8 cellular contexts compared by ENCODE assay signal in the genomic region with DNA sequence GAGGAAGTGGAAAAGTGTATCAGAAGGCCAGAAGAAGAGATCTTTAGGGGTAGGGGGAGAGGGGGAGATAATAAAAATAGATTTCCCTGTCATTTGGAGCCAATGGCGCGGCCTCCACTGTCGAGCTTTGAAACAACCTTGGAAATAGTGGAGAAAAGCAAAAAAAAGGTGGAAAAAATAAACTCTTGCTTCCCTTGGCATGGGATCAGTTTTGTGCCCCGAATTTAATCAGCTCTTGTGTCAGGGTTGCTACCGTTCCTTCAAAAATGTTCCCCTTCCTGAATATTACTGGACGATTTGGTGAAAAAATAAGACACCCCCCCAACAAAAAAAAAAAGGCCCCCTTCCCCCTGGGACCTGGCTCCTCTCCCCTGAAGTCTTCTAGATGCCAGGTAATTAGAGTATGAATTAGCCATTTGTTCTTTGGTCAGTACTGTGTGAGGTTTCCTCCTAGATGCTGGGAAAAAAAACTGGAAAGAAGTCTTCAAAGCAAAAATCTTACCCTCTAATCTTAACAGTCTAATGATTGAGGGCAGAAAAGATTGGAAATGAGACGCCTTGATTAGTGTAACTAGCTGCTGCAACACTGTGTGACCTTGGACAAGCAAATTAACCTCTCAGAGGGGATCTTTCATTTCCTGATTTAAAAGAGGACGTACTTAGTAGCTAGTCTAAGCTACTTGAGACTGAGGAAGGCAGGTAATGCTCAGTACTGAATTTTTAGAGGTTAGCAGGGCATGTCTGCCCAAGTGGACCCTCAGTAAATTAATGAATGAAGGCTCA. TPM values are rescaled to one million over a fixed set of nuclear protein-coding genes. Genes with fewer than 3 reads are reported as not detected.
DNase-seq lines count a peak whose midpoint lies in the region; ATAC-seq lines count a peak whose summit lies in the region.

No MANE protein-coding gene starts in this region.

- in situ Hi-C loops in KBM-7 (cut with MboI; ENCODE audit: low pct_unique_long_range_greater_than_20kb, low sequenced_read_pairs) (no loop called here), SK-MEL-5 (cut with HindIII; ENCODE audit: low pct_unique_long_range_greater_than_20kb, low sequenced_read_pairs) (no loop called here)

- H3K27me3 Mint-ChIP-seq in effector memory CD8-positive, alpha-beta T cell, result no peaks in the 10 kb centered on the region

- H3K27ac Mint-ChIP-seq in effector memory CD8-positive, alpha-beta T cell, result peak overlapping the region; percentile 99 to 100

- no peak for ATAC-seq in effector memory CD8-positive, alpha-beta T cell (replicated peaks)
- no peak for ATAC-seq in HG02642 (IDR thresholded peaks at IDR 0.05; ENCODE audit: poor library complexity, unreplicated experiment)
- no peak for ATAC-seq in HG02610 (IDR thresholded peaks at IDR 0.05; ENCODE audit: unreplicated experiment)

- peak; percentile 77 for DNase-seq in GF-D8 (lab: John Stamatoyannopoulos, UW)
- DNase-seq in KBM-7, result peak; percentile 59
- DNase-seq in SK-MEL-5 (ENCODE audit: low read depth, low spot score), result peak; percentile 59
- DNase-seq in effector memory CD8-positive, alpha-beta T cell, result no peak
- DNase-seq in myocyte (ENCODE audit: low read depth), result peak; percentile 26
- no peak for DNase-seq in stimulated activated CD8-positive, alpha-beta memory T cell treated with anti-CD3 and anti-CD28 coated beads, Interleukin-4, amount 100 ng/mL, for 48 hours

- H3K36me3 Mint-ChIP-seq in effector memory CD8-positive, alpha-beta T cell (ENCODE audit: insufficient read depth), result peaks cover 52% of the 10 kb centered on the region

- H3K4me3 Mint-ChIP-seq in effector memory CD8-positive, alpha-beta T cell, result peak overlapping the region; percentile 97 to 98

- H3K9me3 Mint-ChIP-seq in effector memory CD8-positive, alpha-beta T cell, result no peaks in the 10 kb centered on the region

- peaks cover 30 to 47% of the 10 kb centered on the region in 2 donors for H3K4me1 Mint-ChIP-seq in effector memory CD8-positive, alpha-beta T cell (ENCODE audit: low read depth in 2 of 2)

RNA-seq across cellular contexts. Expression of a gene that starts 0.9 kb away (rescaled TPM):
- total RNA-seq in SK-MEL-5 (2014; rRNA removed; shearing (Covaris generic)), result 286 and 303 TPM in 2 replicates
- polyA plus RNA-seq in SK-MEL-5 (2015; cell fraction: cytosol; rRNA removed), result 106 and 124 TPM in 2 replicates
- polyA plus RNA-seq in SK-MEL-5 (2015; cell fraction: nucleus; rRNA removed), result 2,137 and 2,317 TPM in 2 replicates
- total RNA-seq in myocyte, result 218 and 242 TPM in 2 replicates
- polyA plus RNA-seq in myocyte (2012), result 147 TPM

RNA-seq across cellular contexts. Expression of a gene that starts 28.9 kb away (rescaled TPM):
- total RNA-seq in SK-MEL-5 (2014; rRNA removed; shearing (Covaris generic)), result 44.4 and 44.6 TPM in 2 replicates
- 25.7 and 35.4 TPM in 2 replicates for polyA plus RNA-seq in SK-MEL-5 (2015; cell fraction: cytosol; rRNA removed)
- 21.2 and 26.9 TPM in 2 replicates for polyA plus RNA-seq in SK-MEL-5 (2015; cell fraction: nucleus; rRNA removed)
- total RNA-seq in myocyte, result 27.1 and 28.5 TPM in 2 replicates
- polyA plus RNA-seq in myocyte (2012), result 25.1 TPM

RNA-seq across cellular contexts. Expression of a gene that starts 43.7 kb away (rescaled TPM):
- 250 and 273 TPM in 2 replicates for total RNA-seq in SK-MEL-5 (2014; rRNA removed; shearing (Covaris generic))
- polyA plus RNA-seq in SK-MEL-5 (2015; cell fraction: cytosol; rRNA removed), result 266 and 409 TPM in 2 replicates
- polyA plus RNA-seq in SK-MEL-5 (2015; cell fraction: nucleus; rRNA removed), result 52.0 and 84.7 TPM in 2 replicates
- total RNA-seq in myocyte, result 227 and 282 TPM in 2 replicates
- 343 TPM for polyA plus RNA-seq in myocyte (2012)

RNA-seq across cellular contexts. Expression of a gene that starts 43.8 kb away (rescaled TPM):
- total RNA-seq in SK-MEL-5 (2014; rRNA removed; shearing (Covaris generic)), result 66.1 and 78.1 TPM in 2 replicates
- 89.8 and 99.8 TPM in 2 replicates for polyA plus RNA-seq in SK-MEL-5 (2015; cell fraction: cytosol; rRNA removed)
- 42.9 and 79.4 TPM in 2 replicates for polyA plus RNA-seq in SK-MEL-5 (2015; cell fraction: nucleus; rRNA removed)
- 34.3 and 37.1 TPM in 2 replicates for total RNA-seq in myocyte
- 38.0 TPM for polyA plus RNA-seq in myocyte (2012)

Comparison
In these comparisons a context has a peak if more than half of its experiments do, and no peak if none do; other contexts are left out.
1. DNase-seq: peak in GF-D8 (single experiment), KBM-7 (single experiment), SK-MEL-5 (single experiment) and myocyte (single experiment); none in effector memory CD8-positive, alpha-beta T cell (0 of 3) and stimulated activated CD8-positive, alpha-beta memory T cell treated with anti-CD3 and anti-CD28 coated beads, Interleukin-4, amount 100 ng/mL, for 48 hours (single experiment).